Comparison of ENCODE assay signal across 17 cellular contexts in genomic region chr1:103373991-103374390, GRCh38.
A peak's percentile ranks its signal among the peaks of the same experiment; 100 is the strongest.
DNase-seq lines count a peak whose midpoint lies in the region; FAIRE-seq and TF ChIP-seq lines count a peak whose summit lies in the region.
"Had no signal": no experiment of that assay in that cellular context is flagged by ENCODE, and none has a peak within 500 bp of the region (broad histone marks: within the 10 kb centered on the region; RNA-seq: fewer than 3 reads in every experiment).

No MANE protein-coding gene starts in this region.

- WGBS in mammary epithelial cell (ENCODE audit: low coverage, missing lambda C conversion rate) = 56% methylated on average over 3 of the region's 3 CpGs

- H3K27ac Mint-ChIP-seq in HFFc6 = peak overlapping the region; percentile 27; the same call in 1 of the 2 replicates
- H3K27ac Mint-ChIP-seq: CD4-positive, alpha-beta memory T cell; GM23338 had no signal

- intact Hi-C loops in mammary epithelial cell (cut with micrococcal nuclease) = no loop called here

- peaks cover 15% of the 10 kb centered on the region for H3K9me3 Mint-ChIP-seq in HFFc6

- no peak overlapping the region; the same call in 1 of the 2 replicates for H3K4me3 Mint-ChIP-seq in HFFc6
- H3K4me3 Mint-ChIP-seq: CD4-positive, alpha-beta memory T cell; GM23338 had no signal

- peaks cover 1% of the 10 kb centered on the region; the same call in 1 of the 2 replicates for H3K27me3 Mint-ChIP-seq in HFFc6 (ENCODE audit: insufficient read depth)
- H3K27me3 Mint-ChIP-seq: CD4-positive, alpha-beta memory T cell had no signal

- peaks cover 30% of the 10 kb centered on the region for H3K4me1 Mint-ChIP-seq in HFFc6 (ENCODE audit: low read depth)
- H3K4me1 Mint-ChIP-seq: CD4-positive, alpha-beta memory T cell; GM23338 had no signal

- no peaks in the 10 kb centered on the region for H3K36me3 ChIP-seq in bronchial epithelial cell (ENCODE audit: control insufficient read depth, insufficient read depth, low read length)
- no peaks in the 10 kb centered on the region for H3K36me3 ChIP-seq in mammary epithelial cell (ENCODE audit: insufficient read depth, low read length)
- H3K36me3 ChIP-seq: BE2C had no signal

- TF ChIP-seq CTCF in HFFc6 (IDR thresholded peaks at IDR 0.05) (no peak), bronchial epithelial cell (IDR thresholded peaks at IDR 0.05; ENCODE audit: insufficient read depth, low read length, severe bottlenecking) (no peak), mammary epithelial cell (conservative IDR thresholded peaks at IDR 0.05 in 1 of 2, IDR thresholded peaks at IDR 0.05 in 1 of 2; ENCODE audit: extremely low read depth in 1 of 2, insufficient read depth in 1 of 2, low read depth in 1 of 2, low read length in 2 of 2) (no peak)

- peaks cover 7% of the 10 kb centered on the region; the same call in 1 of the 2 replicates for H3K36me3 Mint-ChIP-seq in HFFc6 (ENCODE audit: low read depth)
- H3K36me3 Mint-ChIP-seq: CD4-positive, alpha-beta memory T cell had no signal

- no peak overlapping the region for H3K27ac ChIP-seq in mammary epithelial cell (ENCODE audit: insufficient read depth, low read depth, low read length)
- H3K27ac ChIP-seq: C4-2B had no signal

- H3K4me1 ChIP-seq in mammary epithelial cell (ENCODE audit: insufficient read depth, low read length) = no peaks in the 10 kb centered on the region
- H3K4me1 ChIP-seq: BE2C had no signal

- H3K27me3 ChIP-seq in bronchial epithelial cell (ENCODE audit: control insufficient read depth, insufficient read depth, low read length) = no peaks in the 10 kb centered on the region
- peaks cover 2% of the 10 kb centered on the region for H3K27me3 ChIP-seq in mammary epithelial cell (ENCODE audit: insufficient read depth, low read length)
- H3K27me3 ChIP-seq: BE2C had no signal

- no peak overlapping the region for H3K9ac ChIP-seq in mammary epithelial cell (ENCODE audit: insufficient read depth, low read length)

- no peak for FAIRE-seq in bronchial epithelial cell (lab: Jason Lieb, UNC)
- no peak for FAIRE-seq in HTR-8/SVneo (lab: Jason Lieb, UNC)
- FAIRE-seq: A549, D721Med, HepG2 had no signal

- CTCF ChIA-PET in mammary epithelial cell (lab: Charles Lee; ENCODE audit: low non-redundant PET) = no interaction called here

- no peak overlapping the region for H2AFZ ChIP-seq in mammary epithelial cell (ENCODE audit: low read depth, low read length)
- H2AFZ ChIP-seq: GM23338 had no signal

- dilution Hi-C loops in mammary epithelial cell (cut with HindIII; ENCODE audit: low sequenced_read_pairs) = no loop called here

- no peaks in the 10 kb centered on the region for H4K20me1 ChIP-seq in mammary epithelial cell (ENCODE audit: insufficient read depth, low read length)

- H3K79me2 ChIP-seq in mammary epithelial cell (ENCODE audit: insufficient read depth, low read length) = no peaks in the 10 kb centered on the region

- no peaks in the 10 kb centered on the region for H3K9me3 ChIP-seq in mammary epithelial cell (replicated peaks; ENCODE audit: insufficient read depth, low read length)
- H3K9me3 ChIP-seq: A549, BE2C had no signal

- peak; percentile 52 for DNase-seq in HFFc6
- DNase-seq in bronchial epithelial cell (ENCODE audit: low read depth) = peak; percentile 21
- peak; percentile 11 for DNase-seq in foreskin melanocyte
- DNase-seq in activated CD4-positive, CD25-positive, alpha-beta regulatory T cell (lab: John Stamatoyannopoulos, UW) = no peak
- no peak for DNase-seq in HTR-8/SVneo (ENCODE audit: insufficient read length, low spot score)
- no peak for DNase-seq in mammary epithelial cell
- DNase-seq in NOMO-1 treated with dmso at 0.1 percent for 144 hours (lab: John Stamatoyannopoulos, UW; ENCODE audit: unreplicated experiment) = no peak
- DNase-seq: BE2C; CD4-positive, alpha-beta memory T cell; DMS153; DMS79 treated with DMSO at 0.1 percent for 48 hours; H7 had no signal

- H3K4me3 ChIP-seq in bronchial epithelial cell (ENCODE audit: low read depth, low read length) = no peak overlapping the region
- H3K4me3 ChIP-seq in mammary epithelial cell (replicated peaks in 1 of 3; ENCODE audit: insufficient read depth in 1 of 3, low read depth in 2 of 3, low read length in 3 of 3) = no peak overlapping the region
- H3K4me3 ChIP-seq: A549, GM23338 had no signal

- no TSS peak for BruUV-seq in mammary epithelial cell (replicated peaks; lab: Mats Ljungman, UMichigan)

- in situ Hi-C loops in mammary epithelial cell (cut with MboI; ENCODE audit: low sequenced_read_pairs in 2 of 2) = no loop called here

- no peak overlapping the region for H3K4me2 ChIP-seq in mammary epithelial cell (ENCODE audit: insufficient read depth, low read depth, low read length)
- H3K4me2 ChIP-seq: A549, GM23338 had no signal

Comparison
In these comparisons a context has a peak if more than half of its experiments do, and no peak if none do; other contexts are left out.
1. DNase-seq: peak in HFFc6 (single experiment), bronchial epithelial cell (single experiment) and foreskin melanocyte (single experiment); none in activated CD4-positive, CD25-positive, alpha-beta regulatory T cell (0 of 4), HTR-8/SVneo (single experiment), mammary epithelial cell (single experiment) and NOMO-1 treated with dmso at 0.1 percent for 144 hours (single experiment).